In the genomic region with DNA sequence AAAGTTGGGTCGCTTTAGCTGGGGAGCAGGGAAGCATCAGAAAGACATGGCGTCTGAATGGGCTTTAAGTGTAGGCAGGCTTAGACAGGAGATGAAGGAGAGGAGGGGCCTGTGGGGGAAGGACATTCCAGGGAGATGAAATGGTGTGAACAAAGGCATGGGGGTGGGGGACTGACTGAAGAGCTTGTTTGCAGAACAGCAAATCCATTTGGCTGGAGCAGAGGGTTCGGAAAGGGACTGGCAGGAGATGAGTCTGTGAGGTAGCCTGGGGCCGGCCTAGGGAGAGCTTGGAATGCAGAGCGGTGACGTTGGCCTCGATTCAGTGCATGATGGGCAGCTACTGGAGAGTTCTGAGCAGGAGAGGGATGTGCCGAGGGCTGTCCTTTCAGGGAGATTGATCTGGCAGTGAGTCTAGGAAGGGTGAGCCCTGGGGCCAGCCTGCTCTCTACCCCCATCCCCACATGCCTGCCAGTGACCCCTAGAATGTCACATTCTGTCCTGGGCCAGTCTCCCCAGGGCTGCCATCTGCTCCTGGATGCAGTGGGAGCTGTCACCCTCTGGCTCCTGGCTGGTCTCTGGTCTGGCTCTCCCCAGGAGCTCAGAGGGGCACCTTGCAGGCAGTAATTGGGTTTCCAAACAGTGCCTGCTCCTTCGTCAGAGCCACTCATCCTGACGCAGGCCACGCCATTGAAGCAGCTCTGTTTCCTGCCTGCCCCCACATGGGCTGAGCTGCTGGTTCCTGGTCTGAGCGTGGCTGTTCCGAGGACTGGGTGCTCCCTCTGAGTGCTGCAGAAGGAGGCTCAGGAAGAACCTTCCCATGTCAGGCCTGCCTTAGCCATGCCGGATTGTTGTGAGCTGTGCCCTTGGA, we compare ENCODE assay signal across 8 cellular contexts. TPM values are rescaled to one million over a fixed set of nuclear protein-coding genes. Genes with fewer than 3 reads are reported as not detected.
DNase-seq lines count a peak whose midpoint lies in the region; ATAC-seq lines count a peak whose summit lies in the region.

No MANE protein-coding gene starts in this region.

- DNase-seq in HS-27A (ENCODE audit: low read depth): peak; percentile 66
- DNase-seq in astrocyte of the hippocampus (ENCODE audit: low read depth, low spot score): peak; percentile 97
- DNase-seq in hepatic stellate cell (ENCODE audit: low spot score): peak; percentile 96
- DNase-seq in sciatic nerve (ENCODE audit: low spot score): peak; percentile 74
- no peak for DNase-seq in NCI-H2029 (lab: John Stamatoyannopoulos, UW)
- no peak for DNase-seq in DMS114 treated with DMSO at 0.1 percent for 48 hours (lab: John Stamatoyannopoulos, UW; ENCODE audit: unreplicated experiment)
- no peak for DNase-seq in GF-D8 (lab: John Stamatoyannopoulos, UW)

- ATAC-seq in sciatic nerve: peak; percentile 69
- ATAC-seq in HG03108 (IDR thresholded peaks at IDR 0.05; ENCODE audit: unreplicated experiment): no peak

- intact Hi-C loops in sciatic nerve (cut with DNase I): loop anchor here (5.0 kb wide), 1 partner anchor 93 kb away; a partner anchor contains a TSS

RNA-seq across cellular contexts. Expression of a gene that starts 22.3 kb away (rescaled TPM):
- total RNA-seq in sciatic nerve: 37.8 TPM

RNA-seq across cellular contexts. Expression of a gene that starts 42.2 kb away (rescaled TPM):
- 3.5 TPM for total RNA-seq in sciatic nerve

Comparison
In these comparisons a context has a peak if more than half of its experiments do, and no peak if none do; other contexts are left out.
1. DNase-seq: peak in HS-27A (single experiment), astrocyte of the hippocampus (single experiment), hepatic stellate cell (single experiment) and sciatic nerve (single experiment); none in NCI-H2029 (single experiment), DMS114 treated with DMSO at 0.1 percent for 48 hours (single experiment) and GF-D8 (single experiment).